16 cellular contexts compared by ENCODE assay signal in genomic region chr17:47208744-47209488, GRCh38. TPM values are rescaled to one million over a fixed set of nuclear protein-coding genes. Genes with fewer than 3 reads are reported as not detected.
DNase-seq lines count a peak whose midpoint lies in the region; ATAC-seq and TF ChIP-seq lines count a peak whose summit lies in the region.
"Had no signal": no experiment of that assay in that cellular context is flagged by ENCODE, and none has a peak within 500 bp of the region (broad histone marks: within the 10 kb centered on the region; RNA-seq: fewer than 3 reads in every experiment).

Gene MYL4, plus strand, starts transcription at chr17:47209348. Its CDS starts 75 bp downstream, at chr17:47209423.

- H3K27ac ChIP-seq in CD4-positive, CD25-positive, alpha-beta regulatory T cell (ENCODE audit: insufficient read depth, low read length, poor library complexity, severe bottlenecking) = no peak within 1 kb of the TSS
- H3K27ac ChIP-seq in OCI-LY1 (ENCODE audit: low read depth, low read length, poor library complexity, severe bottlenecking) = peak within 1 kb of the TSS; percentile 99
- no peak within 1 kb of the TSS for H3K27ac ChIP-seq in naive thymus-derived CD4-positive, alpha-beta T cell (ENCODE audit: low read depth, low read length)
- H3K27ac ChIP-seq in ascending aorta = no peak within 1 kb of the TSS
- H3K27ac ChIP-seq: adrenal gland, KMS-11 had no signal

- H3K4me3 Mint-ChIP-seq in CD4-positive, CD25-positive, alpha-beta regulatory T cell = no peak within 1 kb of the TSS
- no peak within 1 kb of the TSS for H3K4me3 Mint-ChIP-seq in naive thymus-derived CD4-positive, alpha-beta T cell
- H3K4me3 Mint-ChIP-seq in activated T-cell treated with anti-CD3 and anti-CD28 coated beads, Interleukin-2, amount 50 U/mL, for 72 hours = no peak within 1 kb of the TSS

- peaks cover 10% of the 10 kb centered on the region for H3K27me3 Mint-ChIP-seq in CD4-positive, CD25-positive, alpha-beta regulatory T cell
- H3K27me3 Mint-ChIP-seq in naive thymus-derived CD4-positive, alpha-beta T cell = peaks cover 0 to 19% (median 0%) of the 10 kb centered on the region in 5 donors
- H3K27me3 Mint-ChIP-seq in activated T-cell treated with anti-CD3 and anti-CD28 coated beads, Interleukin-2, amount 50 U/mL, for 72 hours (ENCODE audit: low read depth) = no peaks in the 10 kb centered on the region

- no peak for DNase-seq in CD4-positive, CD25-positive, alpha-beta regulatory T cell
- DNase-seq in erythroblast (lab: John Stamatoyannopoulos, UW) (peak; percentile 80 to 90), SKM-1 treated with dmso at 0.1 percent for 144 hours (lab: John Stamatoyannopoulos, UW; ENCODE audit: unreplicated experiment) (no peak), ascending aorta (ENCODE audit: low spot score in 2 of 2) (no peak)
- no peak for DNase-seq in naive thymus-derived CD4-positive, alpha-beta T cell
- DNase-seq in activated T-cell treated with anti-CD3 and anti-CD28 coated beads, Interleukin-2, amount 50 U/mL, for 72 hours = no peak
- DNase-seq in stimulated activated naive CD4-positive, alpha-beta T cell treated with Interleukin-2 at 50 U/mL for 16 hours (lab: John Stamatoyannopoulos, UW) = no peak
- DNase-seq: adrenal gland, dermis blood vessel endothelial cell, DND-41, mammary epithelial cell, NCI-H1930, SIG-M5, upper lobe of left lung had no signal

- ATAC-seq in CD4-positive, CD25-positive, alpha-beta regulatory T cell (ENCODE audit: low read depth in 2 of 2) = no peak
- ATAC-seq in naive thymus-derived CD4-positive, alpha-beta T cell = no peak
- no peak for ATAC-seq in activated T-cell treated with anti-CD3 and anti-CD28 coated beads, Interleukin-2, amount 50 U/mL, for 72 hours (replicated peaks in 1 of 2)

- H3K9ac ChIP-seq in OCI-LY1 (ENCODE audit: low read length) = no peak within 1 kb of the TSS; the same call in 1 of the 2 replicates
- H3K9ac ChIP-seq: KMS-11 had no signal

- H3K9me3 ChIP-seq in CD4-positive, CD25-positive, alpha-beta regulatory T cell (ENCODE audit: control insufficient read depth in 2 of 2, low read length in 2 of 2) = no peaks in the 10 kb centered on the region
- no peaks in the 10 kb centered on the region for H3K9me3 ChIP-seq in OCI-LY1 (ENCODE audit: low read length)
- no peaks in the 10 kb centered on the region for H3K9me3 ChIP-seq in naive thymus-derived CD4-positive, alpha-beta T cell (ENCODE audit: control insufficient read depth in 2 of 3, low read length in 3 of 3)
- no peaks in the 10 kb centered on the region for H3K9me3 ChIP-seq in ascending aorta
- H3K9me3 ChIP-seq: adrenal gland, upper lobe of left lung had no signal

- H3K4me1 Mint-ChIP-seq in CD4-positive, CD25-positive, alpha-beta regulatory T cell = peaks cover under 1 to 42% (median 25%) of the 10 kb centered on the region in 4 donors
- H3K4me1 Mint-ChIP-seq in naive thymus-derived CD4-positive, alpha-beta T cell = peaks cover 21 to 43% (median 37%) of the 10 kb centered on the region in 7 donors
- peaks cover 31% of the 10 kb centered on the region for H3K4me1 Mint-ChIP-seq in activated T-cell treated with anti-CD3 and anti-CD28 coated beads, Interleukin-2, amount 50 U/mL, for 72 hours (ENCODE audit: low read depth)

- H4K20me1 ChIP-seq in OCI-LY1 (ENCODE audit: insufficient read depth, low read length) = no peaks in the 10 kb centered on the region

- H3K36me3 Mint-ChIP-seq in CD4-positive, CD25-positive, alpha-beta regulatory T cell = no peaks in the 10 kb centered on the region
- no peaks in the 10 kb centered on the region for H3K36me3 Mint-ChIP-seq in naive thymus-derived CD4-positive, alpha-beta T cell
- H3K36me3 Mint-ChIP-seq in activated T-cell treated with anti-CD3 and anti-CD28 coated beads, Interleukin-2, amount 50 U/mL, for 72 hours (ENCODE audit: insufficient read depth in 2 of 2) = no peaks in the 10 kb centered on the region

- H2AFZ ChIP-seq in OCI-LY1 (ENCODE audit: low read length) = no peak within 1 kb of the TSS

- peak within 1 kb of the TSS in 2 of 3 donors; percentile 4 to 53 for H3K27ac Mint-ChIP-seq in CD4-positive, CD25-positive, alpha-beta regulatory T cell
- H3K27ac Mint-ChIP-seq in naive thymus-derived CD4-positive, alpha-beta T cell = peak within 1 kb of the TSS in 6 of 9 donors; percentile 3 to 94 (median 42)
- no peak within 1 kb of the TSS for H3K27ac Mint-ChIP-seq in activated T-cell treated with anti-CD3 and anti-CD28 coated beads, Interleukin-2, amount 50 U/mL, for 72 hours

- H3K4me2 ChIP-seq in OCI-LY1 (ENCODE audit: low read length) = no peak within 1 kb of the TSS
- H3K4me2 ChIP-seq: KMS-11 had no signal

- no peaks in the 10 kb centered on the region for H3K36me3 ChIP-seq in CD4-positive, CD25-positive, alpha-beta regulatory T cell (ENCODE audit: control insufficient read depth, insufficient read depth, low read length)
- H3K36me3 ChIP-seq in OCI-LY1 (ENCODE audit: insufficient read depth, low read length) = no peaks in the 10 kb centered on the region
- no peaks in the 10 kb centered on the region for H3K36me3 ChIP-seq in naive thymus-derived CD4-positive, alpha-beta T cell (ENCODE audit: control insufficient read depth in 2 of 3, insufficient read depth in 3 of 3, low read length in 3 of 3)
- H3K36me3 ChIP-seq in ascending aorta = no peaks in the 10 kb centered on the region
- H3K36me3 ChIP-seq: adrenal gland, upper lobe of left lung had no signal

- no peaks in the 10 kb centered on the region for H3K9me2 ChIP-seq in OCI-LY1 (ENCODE audit: low read depth, low read length)

- peaks cover 7% of the 10 kb centered on the region for H3F3A ChIP-seq in OCI-LY1 (ENCODE audit: insufficient read depth, low read length)

- POLR2A ChIA-PET in naive thymus-derived CD4-positive, alpha-beta T cell (lab: Charles Lee) = no interaction called here

- H3K4me1 ChIP-seq in CD4-positive, CD25-positive, alpha-beta regulatory T cell (ENCODE audit: control insufficient read depth, insufficient read depth, low read length, poor library complexity, severe bottlenecking) = peaks cover 32% of the 10 kb centered on the region
- H3K4me1 ChIP-seq in OCI-LY1 (ENCODE audit: insufficient read depth, low read length, severe bottlenecking) (peaks cover 55% of the 10 kb centered on the region), ascending aorta (peaks cover 3 to 9% of the 10 kb centered on the region in 2 donors)
- H3K4me1 ChIP-seq in naive thymus-derived CD4-positive, alpha-beta T cell (ENCODE audit: control insufficient read depth in 2 of 2, insufficient read depth in 2 of 2, low read length in 2 of 2) = peaks cover 25 to 30% of the 10 kb centered on the region in 2 donors

- CTCF ChIA-PET in naive thymus-derived CD4-positive, alpha-beta T cell (lab: Charles Lee) = interaction anchor here (0.5 to 0.8 kb wide), 2 partner anchors 24 to 34 kb away, joined by 3 to 5 read pairs; no protein-coding TSS in a partner anchor

- intact Hi-C loops in naive thymus-derived CD4-positive, alpha-beta T cell (cut with micrococcal nuclease) = no loop called here
- intact Hi-C loops in ascending aorta (cut with DNase I) = no loop called here

- TF ChIP-seq POLR2A in erythroblast (IDR thresholded peaks at IDR 0.05; ENCODE audit: low read length) = peak; percentile 79

- peaks cover 0 to 1% (median 0%) of the 10 kb centered on the region in 7 donors for H3K9me3 Mint-ChIP-seq in CD4-positive, CD25-positive, alpha-beta regulatory T cell
- H3K9me3 Mint-ChIP-seq in naive thymus-derived CD4-positive, alpha-beta T cell = no peaks in the 10 kb centered on the region
- no peaks in the 10 kb centered on the region for H3K9me3 Mint-ChIP-seq in activated T-cell treated with anti-CD3 and anti-CD28 coated beads, Interleukin-2, amount 50 U/mL, for 72 hours

- TF ChIP-seq CTCF in OCI-LY1 (IDR thresholded peaks at IDR 0.05; ENCODE audit: low read length) (no peak), ascending aorta (IDR thresholded peaks at IDR 0.05) (no peak)

- H3K27me3 ChIP-seq in CD4-positive, CD25-positive, alpha-beta regulatory T cell (ENCODE audit: control insufficient read depth, insufficient read depth, low read length) = peaks cover 4% of the 10 kb centered on the region
- no peaks in the 10 kb centered on the region for H3K27me3 ChIP-seq in OCI-LY1 (ENCODE audit: insufficient read depth, low read length)
- H3K27me3 ChIP-seq in naive thymus-derived CD4-positive, alpha-beta T cell (ENCODE audit: control insufficient read depth in 2 of 2, insufficient read depth in 2 of 2, low read length in 2 of 2) = no peaks in the 10 kb centered on the region
- no peaks in the 10 kb centered on the region for H3K27me3 ChIP-seq in ascending aorta
- H3K27me3 ChIP-seq: adrenal gland, upper lobe of left lung had no signal

- no peaks in the 10 kb centered on the region for H3K79me2 ChIP-seq in OCI-LY1 (ENCODE audit: insufficient read depth, low read length)

- H3K4me3 ChIP-seq in CD4-positive, CD25-positive, alpha-beta regulatory T cell (ENCODE audit: low read depth, low read length) = no peak within 1 kb of the TSS
- no peak within 1 kb of the TSS for H3K4me3 ChIP-seq in OCI-LY1 (ENCODE audit: low read depth, low read length, poor library complexity, severe bottlenecking)
- H3K4me3 ChIP-seq in naive thymus-derived CD4-positive, alpha-beta T cell (ENCODE audit: low read length) = no peak within 1 kb of the TSS
- no peak within 1 kb of the TSS for H3K4me3 ChIP-seq in ascending aorta
- H3K4me3 ChIP-seq: adrenal gland, upper lobe of left lung had no signal

RNA-seq across cellular contexts. Expression of gene MYL4, which starts in this region (rescaled TPM):
- not detected for total RNA-seq in CD4-positive, CD25-positive, alpha-beta regulatory T cell
- not detected for polyA plus RNA-seq in CD4-positive, CD25-positive, alpha-beta regulatory T cell
- total RNA-seq in naive thymus-derived CD4-positive, alpha-beta T cell = not detected
- not detected for polyA plus RNA-seq in naive thymus-derived CD4-positive, alpha-beta T cell
- total RNA-seq in activated T-cell treated with anti-CD3 and anti-CD28 coated beads, Interleukin-2, amount 50 U/mL, for 72 hours = not detected
- total RNA-seq in ascending aorta = not detected
- total RNA-seq: mammary epithelial cell had no signal
- polyA plus RNA-seq: mammary epithelial cell had no signal

Comparison
In these comparisons a context has a peak if more than half of its experiments do, and no peak if none do; other contexts are left out.
1. DNase-seq: peak in erythroblast (2 of 2); none in CD4-positive, CD25-positive, alpha-beta regulatory T cell (0 of 3), naive thymus-derived CD4-positive, alpha-beta T cell (0 of 9), activated T-cell treated with anti-CD3 and anti-CD28 coated beads, Interleukin-2, amount 50 U/mL, for 72 hours (0 of 2), SKM-1 treated with dmso at 0.1 percent for 144 hours (single experiment), stimulated activated naive CD4-positive, alpha-beta T cell treated with Interleukin-2 at 50 U/mL for 16 hours (single experiment) and ascending aorta (0 of 2).